In genomic region chr19:41581068-41581467, GRCh38 we compare ENCODE assay signal across 4 cellular contexts. TPM values are rescaled to one million over a fixed set of nuclear protein-coding genes. Genes with fewer than 3 reads are reported as not detected.
"Had no signal": no experiment of that assay in that cellular context is flagged by ENCODE, and none has a peak within 500 bp of the region (broad histone marks: within the 10 kb centered on the region; RNA-seq: fewer than 3 reads in every experiment).

No MANE protein-coding gene starts in this region.

RNA-seq across cellular contexts. Expression of gene CEACAM21, which starts 5.1 kb away (rescaled TPM):
- total RNA-seq: HT-29, HT1080, IMR-90 had no signal
- polyA plus RNA-seq: IMR-90 had no signal

RNA-seq across cellular contexts. Expression of gene CEACAM4, which starts 45.8 kb away (rescaled TPM):
- total RNA-seq: HT-29, HT1080, IMR-90 had no signal
- polyA plus RNA-seq: IgD-negative memory B cell, IMR-90 had no signal
